In the genomic region with DNA sequence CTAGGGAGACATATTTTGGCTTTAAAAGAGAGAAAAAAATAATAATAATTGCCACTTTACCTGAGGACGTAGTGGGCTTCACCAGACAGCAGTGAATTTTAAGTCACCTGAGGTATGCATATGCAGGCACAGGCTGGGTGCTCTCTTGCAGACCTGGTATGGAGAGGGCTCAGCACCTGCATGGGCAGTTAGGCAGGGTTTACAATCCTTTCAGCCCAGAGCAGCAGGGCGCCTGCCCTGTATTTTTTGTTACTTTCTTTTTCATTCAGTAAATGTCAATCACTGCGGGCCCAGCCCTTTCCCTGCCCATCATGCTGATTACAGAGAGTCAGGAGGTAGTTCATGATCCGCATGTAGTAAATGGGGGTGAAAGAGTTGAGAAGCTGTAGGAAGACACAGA, we compare ENCODE assay signal across 14 cellular contexts.
A peak's percentile ranks its signal among the peaks of the same experiment; 100 is the strongest.
DNase-seq lines count a peak whose midpoint lies in the region; TF ChIP-seq lines count a peak whose summit lies in the region.
"Had no signal": no experiment of that assay in that cellular context is flagged by ENCODE, and none has a peak within 500 bp of the region (broad histone marks: within the 10 kb centered on the region; RNA-seq: fewer than 3 reads in every experiment).

No MANE protein-coding gene starts in this region.

- intact Hi-C loops in activated CD4-positive, alpha-beta T cell treated with anti-CD3 and anti-CD28 coated beads, Interleukin-2, amount 10 ng/mL, durations not matched to agents 24 days and 14 days (cut with micrococcal nuclease): loop anchor here (5.0 kb wide), 1 partner anchor 81 kb away; no protein-coding TSS in a partner anchor
- intact Hi-C loops in colonic mucosa (cut with DNase I): no loop called here

- H2AFZ ChIP-seq in neural progenitor cell (replicated peaks): no peak overlapping the region

- H3K4me3 ChIP-seq in H7 (ENCODE audit: insufficient read depth, low read depth, low read length) (no peak overlapping the region), colonic mucosa (no peak overlapping the region), neural progenitor cell (no peak overlapping the region)
- no peak overlapping the region for H3K4me3 ChIP-seq in CD8-positive, alpha-beta memory T cell (ENCODE audit: low read length)
- H3K4me3 ChIP-seq: BLaER1 treated with 17β-estradiol and CSF1 and Interleukin-3, amounts not matched to agents 10 nM and 100 nM; K562 had no signal

- DNase-seq in activated CD4-positive, alpha-beta T cell treated with anti-CD3 and anti-CD28 coated beads, Interleukin-2, amount 10 ng/mL, durations not matched to agents 24 days and 14 days: no peak
- DNase-seq in activated CD4-positive, alpha-beta T cell treated with anti-CD3 and anti-CD28 coated beads for 1 hour: no peak
- peak; percentile 68 for DNase-seq in H7
- DNase-seq in colonic mucosa: peak; percentile 22
- peak; percentile 47 for DNase-seq in neural progenitor cell (ENCODE audit: low spot score)
- no peak for DNase-seq in CD8-positive, alpha-beta memory T cell
- DNase-seq in NCI-H1930 (lab: John Stamatoyannopoulos, UW): no peak
- no peak for DNase-seq in DMS153 (lab: John Stamatoyannopoulos, UW)
- DNase-seq: NCI-H1048, NCI-H1694 treated with DMSO at 0.1 percent for 48 hours, NCI-H2171, SIG-M5 had no signal

- H3K9me3 Mint-ChIP-seq in activated CD4-positive, alpha-beta T cell treated with anti-CD3 and anti-CD28 coated beads, Interleukin-2, amount 10 ng/mL, durations not matched to agents 24 days and 14 days: no peaks in the 10 kb centered on the region
- H3K9me3 Mint-ChIP-seq in neural progenitor cell: no peaks in the 10 kb centered on the region
- H3K9me3 Mint-ChIP-seq in CD8-positive, alpha-beta memory T cell: no peaks in the 10 kb centered on the region

- H3K36me3 ChIP-seq in H7 (replicated peaks; ENCODE audit: control insufficient read depth, insufficient read depth, low read length) (no peaks in the 10 kb centered on the region), colonic mucosa (no peaks in the 10 kb centered on the region), neural progenitor cell (no peaks in the 10 kb centered on the region)
- no peaks in the 10 kb centered on the region for H3K36me3 ChIP-seq in CD8-positive, alpha-beta memory T cell (ENCODE audit: insufficient read depth, low read length)

- H3K4me1 ChIP-seq in colonic mucosa: no peaks in the 10 kb centered on the region
- peaks cover 13% of the 10 kb centered on the region for H3K4me1 ChIP-seq in neural progenitor cell
- H3K4me1 ChIP-seq in CD8-positive, alpha-beta memory T cell (ENCODE audit: insufficient read depth, low read length): no peaks in the 10 kb centered on the region

- no peaks in the 10 kb centered on the region for H3K36me3 Mint-ChIP-seq in activated CD4-positive, alpha-beta T cell treated with anti-CD3 and anti-CD28 coated beads, Interleukin-2, amount 10 ng/mL, durations not matched to agents 24 days and 14 days (ENCODE audit: low read depth)
- no peaks in the 10 kb centered on the region for H3K36me3 Mint-ChIP-seq in neural progenitor cell
- peaks cover 0 to 3% (median 3%) of the 10 kb centered on the region in 3 donors for H3K36me3 Mint-ChIP-seq in CD8-positive, alpha-beta memory T cell

- peak overlapping the region; percentile 48 for H3K27ac Mint-ChIP-seq in activated CD4-positive, alpha-beta T cell treated with anti-CD3 and anti-CD28 coated beads, Interleukin-2, amount 10 ng/mL, durations not matched to agents 24 days and 14 days
- H3K27ac Mint-ChIP-seq in neural progenitor cell: no peak overlapping the region
- peak overlapping the region in 2 of 8 donors; percentile 24 to 38 for H3K27ac Mint-ChIP-seq in CD8-positive, alpha-beta memory T cell

- POLR2A ChIA-PET in CD8-positive, alpha-beta memory T cell (lab: Charles Lee): no interaction called here

- no peak overlapping the region for H3K4me3 Mint-ChIP-seq in activated CD4-positive, alpha-beta T cell treated with anti-CD3 and anti-CD28 coated beads, Interleukin-2, amount 10 ng/mL, durations not matched to agents 24 days and 14 days
- no peak overlapping the region for H3K4me3 Mint-ChIP-seq in neural progenitor cell
- no peak overlapping the region for H3K4me3 Mint-ChIP-seq in CD8-positive, alpha-beta memory T cell

- no peaks in the 10 kb centered on the region for H3K27me3 Mint-ChIP-seq in activated CD4-positive, alpha-beta T cell treated with anti-CD3 and anti-CD28 coated beads, Interleukin-2, amount 10 ng/mL, durations not matched to agents 24 days and 14 days
- peaks cover 2% of the 10 kb centered on the region for H3K27me3 Mint-ChIP-seq in neural progenitor cell (ENCODE audit: insufficient read depth, low read depth)
- H3K27me3 Mint-ChIP-seq in CD8-positive, alpha-beta memory T cell: no peaks in the 10 kb centered on the region

- TF ChIP-seq CTCF in colonic mucosa (IDR thresholded peaks at IDR 0.05) (no peak), neural progenitor cell (IDR thresholded peaks at IDR 0.05) (no peak)

- peak overlapping the region; percentile 7 for H3K4me2 ChIP-seq in neural progenitor cell

- H3F3A ChIP-seq in neural progenitor cell (ENCODE audit: low read depth): no peaks in the 10 kb centered on the region

- H3K27me3 ChIP-seq in H7 (ENCODE audit: control insufficient read depth, insufficient read depth, low read length): no peaks in the 10 kb centered on the region
- no peaks in the 10 kb centered on the region for H3K27me3 ChIP-seq in colonic mucosa
- no peaks in the 10 kb centered on the region for H3K27me3 ChIP-seq in neural progenitor cell
- no peaks in the 10 kb centered on the region for H3K27me3 ChIP-seq in CD8-positive, alpha-beta memory T cell (ENCODE audit: insufficient read depth, low read length, poor library complexity, severe bottlenecking)
- H3K27me3 ChIP-seq: BLaER1 treated with 17β-estradiol and CSF1 and Interleukin-3, amounts not matched to agents 10 nM and 100 nM had no signal

- peaks cover 20% of the 10 kb centered on the region for H3K4me1 Mint-ChIP-seq in activated CD4-positive, alpha-beta T cell treated with anti-CD3 and anti-CD28 coated beads, Interleukin-2, amount 10 ng/mL, durations not matched to agents 24 days and 14 days
- peaks cover 19% of the 10 kb centered on the region for H3K4me1 Mint-ChIP-seq in neural progenitor cell
- peaks cover 5 to 12% (median 12%) of the 10 kb centered on the region in 3 donors for H3K4me1 Mint-ChIP-seq in CD8-positive, alpha-beta memory T cell

- H3K9me3 ChIP-seq in colonic mucosa (no peaks in the 10 kb centered on the region), neural progenitor cell (ENCODE audit: low read depth) (no peaks in the 10 kb centered on the region)
- no peaks in the 10 kb centered on the region for H3K9me3 ChIP-seq in CD8-positive, alpha-beta memory T cell (ENCODE audit: low read length)
- H3K9me3 ChIP-seq: BLaER1 treated with 17β-estradiol and CSF1 and Interleukin-3, amounts not matched to agents 10 nM and 100 nM had no signal

- no peak overlapping the region for H3K27ac ChIP-seq in colonic mucosa
- H3K27ac ChIP-seq in neural progenitor cell: no peak overlapping the region
- no peak overlapping the region for H3K27ac ChIP-seq in CD8-positive, alpha-beta memory T cell (ENCODE audit: low read depth, low read length)
- H3K27ac ChIP-seq: BLaER1 treated with 17β-estradiol and CSF1 and Interleukin-3, amounts not matched to agents 10 nM and 100 nM had no signal

- no peak overlapping the region for H3K9ac ChIP-seq in colonic mucosa (ENCODE audit: low read depth in 2 of 2, low read length in 2 of 2)
- no peak overlapping the region for H3K9ac ChIP-seq in neural progenitor cell
- H3K9ac ChIP-seq: BLaER1 treated with 17β-estradiol and CSF1 and Interleukin-3, amounts not matched to agents 10 nM and 100 nM had no signal

- CTCF ChIA-PET in CD8-positive, alpha-beta memory T cell (lab: Charles Lee): no interaction called here

- H3K79me2 ChIP-seq in neural progenitor cell (ENCODE audit: low read depth): no peaks in the 10 kb centered on the region

- peaks cover 21% of the 10 kb centered on the region for H4K20me1 ChIP-seq in neural progenitor cell (ENCODE audit: low read depth)
- H4K20me1 ChIP-seq: BLaER1 treated with 17β-estradiol and CSF1 and Interleukin-3, amounts not matched to agents 10 nM and 100 nM had no signal

Comparison
In these comparisons a context has a peak if more than half of its experiments do, and no peak if none do; other contexts are left out.
1. DNase-seq: peak in H7 (single experiment), colonic mucosa (single experiment) and neural progenitor cell (single experiment); none in activated CD4-positive, alpha-beta T cell treated with anti-CD3 and anti-CD28 coated beads, Interleukin-2, amount 10 ng/mL, durations not matched to agents 24 days and 14 days (single experiment), activated CD4-positive, alpha-beta T cell treated with anti-CD3 and anti-CD28 coated beads for 1 hour (single experiment), CD8-positive, alpha-beta memory T cell (0 of 5), NCI-H1930 (0 of 2) and DMS153 (single experiment).